8 cellular contexts compared by ENCODE assay signal in the genomic region with DNA sequence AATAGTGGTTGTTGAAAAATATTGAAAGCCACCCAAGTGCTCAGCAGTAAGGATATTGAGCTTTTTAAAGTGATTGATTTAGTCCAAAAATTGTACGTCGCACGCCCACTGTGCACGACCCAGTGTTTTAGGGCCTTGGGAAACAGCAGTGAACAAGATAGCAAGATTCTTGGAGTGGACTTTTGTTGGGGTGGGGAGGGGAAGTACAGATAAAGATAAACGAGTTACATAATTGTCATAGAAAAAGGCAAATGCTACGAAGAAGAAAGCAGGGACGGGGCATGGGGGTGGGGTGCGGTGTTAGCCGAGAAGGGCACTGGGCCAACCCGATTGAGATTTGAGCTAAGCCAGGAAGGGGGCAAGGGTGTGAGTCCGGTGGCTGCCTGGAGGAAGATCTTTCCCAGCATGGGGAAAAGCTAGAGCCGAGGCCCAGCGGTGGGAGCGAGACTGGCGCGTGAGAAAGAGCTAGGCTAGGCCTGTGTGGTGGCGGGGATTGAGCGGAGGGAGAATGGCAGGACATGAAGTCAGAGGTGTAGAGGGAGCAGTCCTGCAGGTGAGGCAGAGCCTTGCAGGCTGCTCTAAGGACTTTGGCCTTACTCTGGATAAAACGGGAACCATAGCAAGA. TPM values are rescaled to one million over a fixed set of nuclear protein-coding genes. Genes with fewer than 3 reads are reported as not detected.
DNase-seq lines count a peak whose midpoint lies in the region; ATAC-seq and TF ChIP-seq lines count a peak whose summit lies in the region.

No MANE protein-coding gene starts in this region.

- peak overlapping the region; percentile 64 for H3K4me3 ChIP-seq in choroid plexus epithelial cell (ENCODE audit: low read depth, low read length)
- peak overlapping the region; percentile 67 to 96 (median 92) for H3K4me3 ChIP-seq in liver (ENCODE audit: low read depth in 1 of 3, low read length in 3 of 3)

- H3K4me3 Mint-ChIP-seq in T-helper 1 cell treated with Interleukin-12 subunit alpha and Interleukin-12 subunit beta and Interleukin-4 antibody, amounts not matched to agents 30 μg/mL and 1 μg/mL, for 36 hours: peak overlapping the region; percentile 96
- H3K4me3 Mint-ChIP-seq in stimulated activated naive CD8-positive, alpha-beta T cell treated with anti-CD3 and anti-CD28 coated beads, Interleukin-15, Interleukin-2, amounts not matched to agents 100 ng/mL and 50 ng/mL, for 24 hours: peak overlapping the region; percentile 96

- peak overlapping the region; percentile 94 to 98 for H3K27ac ChIP-seq in liver (ENCODE audit: low read depth in 1 of 2, low read length in 2 of 2)

- H3K4me1 Mint-ChIP-seq in T-helper 1 cell treated with Interleukin-12 subunit alpha and Interleukin-12 subunit beta and Interleukin-4 antibody, amounts not matched to agents 30 μg/mL and 1 μg/mL, for 36 hours (ENCODE audit: low read depth): peaks cover 27% of the 10 kb centered on the region
- peaks cover 34% of the 10 kb centered on the region for H3K4me1 Mint-ChIP-seq in stimulated activated naive CD8-positive, alpha-beta T cell treated with anti-CD3 and anti-CD28 coated beads, Interleukin-15, Interleukin-2, amounts not matched to agents 100 ng/mL and 50 ng/mL, for 24 hours (ENCODE audit: low read depth)

- no peaks in the 10 kb centered on the region for H3K9me3 ChIP-seq in liver (ENCODE audit: control insufficient read depth in 4 of 4, low read length in 3 of 4)

- ATAC-seq in HG03064 (IDR thresholded peaks at IDR 0.05; ENCODE audit: low read depth, unreplicated experiment): peak; percentile 2

- TF ChIP-seq RAD21 in liver (IDR thresholded peaks at IDR 0.05): no peak

- H3K27me3 ChIP-seq in liver (ENCODE audit: control insufficient read depth in 4 of 4, insufficient read depth in 4 of 4, low read length in 3 of 4): no peaks in the 10 kb centered on the region

- peaks cover 7% of the 10 kb centered on the region for H3K27me3 Mint-ChIP-seq in T-helper 1 cell treated with Interleukin-12 subunit alpha and Interleukin-12 subunit beta and Interleukin-4 antibody, amounts not matched to agents 30 μg/mL and 1 μg/mL, for 36 hours (ENCODE audit: low read depth)
- H3K27me3 Mint-ChIP-seq in stimulated activated naive CD8-positive, alpha-beta T cell treated with anti-CD3 and anti-CD28 coated beads, Interleukin-15, Interleukin-2, amounts not matched to agents 100 ng/mL and 50 ng/mL, for 24 hours: no peaks in the 10 kb centered on the region

- H3K36me3 ChIP-seq in liver (ENCODE audit: control insufficient read depth in 4 of 4, insufficient read depth in 3 of 4, low read depth in 1 of 4, low read length in 3 of 4): peaks cover under 1 to 17% (median 12%) of the 10 kb centered on the region in 4 donors

- DNase-seq in NCI-H1417 (lab: John Stamatoyannopoulos, UW) (peak in 2 of 3 experiments; percentile 19 to 52), NCI-H1417 treated with DMSO at 0.1 percent for 48 hours (lab: John Stamatoyannopoulos, UW) (no peak), choroid plexus epithelial cell (ENCODE audit: low read depth) (peak; percentile 42), inferior parietal cortex (ENCODE audit: extremely low spot score) (no peak)

- H3K9me3 Mint-ChIP-seq in T-helper 1 cell treated with Interleukin-12 subunit alpha and Interleukin-12 subunit beta and Interleukin-4 antibody, amounts not matched to agents 30 μg/mL and 1 μg/mL, for 36 hours: no peaks in the 10 kb centered on the region
- H3K9me3 Mint-ChIP-seq in stimulated activated naive CD8-positive, alpha-beta T cell treated with anti-CD3 and anti-CD28 coated beads, Interleukin-15, Interleukin-2, amounts not matched to agents 100 ng/mL and 50 ng/mL, for 24 hours: no peaks in the 10 kb centered on the region

- 1% methylated on average over 19 of the region's 19 CpGs for WGBS in liver

- TF ChIP-seq CTCF in choroid plexus epithelial cell (conservative IDR thresholded peaks at IDR 0.05; ENCODE audit: low read depth, low read length): peak; percentile 33
- TF ChIP-seq CTCF in liver (IDR thresholded peaks at IDR 0.05; ENCODE audit: low read depth, low read length, missing input control): peak; percentile 30

- H3K36me3 Mint-ChIP-seq in T-helper 1 cell treated with Interleukin-12 subunit alpha and Interleukin-12 subunit beta and Interleukin-4 antibody, amounts not matched to agents 30 μg/mL and 1 μg/mL, for 36 hours (ENCODE audit: low read depth): peaks cover 20% of the 10 kb centered on the region
- H3K36me3 Mint-ChIP-seq in stimulated activated naive CD8-positive, alpha-beta T cell treated with anti-CD3 and anti-CD28 coated beads, Interleukin-15, Interleukin-2, amounts not matched to agents 100 ng/mL and 50 ng/mL, for 24 hours (ENCODE audit: low read depth): peaks cover 37% of the 10 kb centered on the region

- peak overlapping the region; percentile 84 to 97 for H3K9ac ChIP-seq in liver (ENCODE audit: low read depth in 1 of 2, low read length in 2 of 2)

- peaks cover 2 to 27% (median 21%) of the 10 kb centered on the region in 4 donors for H3K4me1 ChIP-seq in liver (ENCODE audit: control insufficient read depth in 4 of 4, insufficient read depth in 4 of 4, low read length in 3 of 4)

- H3K27ac Mint-ChIP-seq in T-helper 1 cell treated with Interleukin-12 subunit alpha and Interleukin-12 subunit beta and Interleukin-4 antibody, amounts not matched to agents 30 μg/mL and 1 μg/mL, for 36 hours: peak overlapping the region; percentile 100
- peak overlapping the region; percentile 99 for H3K27ac Mint-ChIP-seq in stimulated activated naive CD8-positive, alpha-beta T cell treated with anti-CD3 and anti-CD28 coated beads, Interleukin-15, Interleukin-2, amounts not matched to agents 100 ng/mL and 50 ng/mL, for 24 hours

TF ChIP-seq in liver, 16 proteins besides CTCF, POLR2A, EP300 and RAD21:
- no peak for TF ChIP-seq FOXA1 (IDR thresholded peaks at IDR 0.05)
- TF ChIP-seq RXRA (IDR thresholded peaks at IDR 0.05): no peak
- peak; percentile 30 for TF ChIP-seq TAF1 (conservative IDR thresholded peaks at IDR 0.05)
- no peak for TF ChIP-seq EGR1 (IDR thresholded peaks at IDR 0.05; ENCODE audit: low read depth in 2 of 2)
- no peak for TF ChIP-seq ATF3 (IDR thresholded peaks at IDR 0.05)
- no peak for TF ChIP-seq GABPA (IDR thresholded peaks at IDR 0.05 in 1 of 2, conservative IDR thresholded peaks at IDR 0.05 in 1 of 2)
- no peak for TF ChIP-seq REST (IDR thresholded peaks at IDR 0.05)
- peak; percentile 9 to 36 for TF ChIP-seq HNF4A (conservative IDR thresholded peaks at IDR 0.05)

RNA-seq across cellular contexts. Expression of gene HTD2, which starts 0.5 kb away (rescaled TPM):
- 10 to 100 TPM in 1 of 2 donors, 1 to 10 TPM in 1; 7.4 to 14.8 TPM for total RNA-seq in liver
- 10 to 100 TPM in 1 of 2 donors, 1 to 10 TPM in 1; 6.6 to 14.6 TPM for polyA plus RNA-seq in liver

RNA-seq across cellular contexts. Expression of gene RPP14, which starts 0.7 kb away (rescaled TPM):
- total RNA-seq in liver: 10 to 100 TPM in 1 of 2 donors, 1 to 10 TPM in 1; 9.2 to 13.7 TPM
- polyA plus RNA-seq in liver: 10 to 100 TPM in 1 of 2 donors, 1 to 10 TPM in 1; 7.4 to 10.9 TPM

RNA-seq across cellular contexts. Expression of gene PXK, which starts 25.9 kb away (rescaled TPM):
- total RNA-seq in liver: 10 to 100 TPM; 11.3 to 14.0 TPM
- 10 to 100 TPM in 1 of 2 donors, 1 to 10 TPM in 1; 6.0 to 15.9 TPM for polyA plus RNA-seq in liver

Comparison
In these comparisons a context has a peak if more than half of its experiments do, and no peak if none do; other contexts are left out.
1. DNase-seq: peak in NCI-H1417 (2 of 3) and choroid plexus epithelial cell (single experiment); none in NCI-H1417 treated with DMSO at 0.1 percent for 48 hours (single experiment) and inferior parietal cortex (single experiment).